Comparison of ENCODE assay signal across 30 cellular contexts in the genomic region with DNA sequence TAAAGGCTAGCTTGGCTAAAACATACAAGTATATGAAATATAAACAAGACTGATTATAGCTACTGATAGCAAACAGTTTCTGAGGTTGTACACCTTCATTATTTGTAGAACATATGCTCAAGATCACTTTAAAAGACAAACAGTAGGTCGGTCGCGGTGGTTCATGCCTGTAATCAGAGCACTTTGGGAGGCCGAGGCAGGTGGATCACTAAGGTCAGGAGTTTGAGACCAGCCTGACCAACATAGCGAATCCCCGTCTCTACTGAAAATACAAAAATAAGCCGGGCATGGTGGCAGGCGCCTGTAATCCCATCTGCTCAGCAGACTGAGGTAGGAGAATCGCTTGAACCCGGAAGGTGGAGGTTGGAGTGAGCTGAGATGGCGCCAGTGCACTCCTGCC.
"Had no signal": no experiment of that assay in that cellular context is flagged by ENCODE, and none has a peak within 500 bp of the region (broad histone marks: within the 10 kb centered on the region; RNA-seq: fewer than 3 reads in every experiment).

No MANE protein-coding gene starts in this region.

- H3K27ac ChIP-seq: left lung, lower lobe of right lung, pancreas, psoas muscle, right lobe of liver, suprapubic skin, thoracic aorta, tibial artery, upper lobe of right lung had no signal

- ATAC-seq: left colon; left lung; lower lobe of right lung; naive thymus-derived CD8-positive, alpha-beta T cell; pancreas; psoas muscle; right lobe of liver; upper lobe of right lung had no signal

- FAIRE-seq: islet of Langerhans, kidney, pancreas, urothelium cell line had no signal

- H3K4me3 Mint-ChIP-seq: immature natural killer cell; naive thymus-derived CD8-positive, alpha-beta T cell; nephron; neural crest cell; stimulated activated naive CD8-positive, alpha-beta T cell treated with anti-CD3 and anti-CD28 coated beads, Interleukin-15, Interleukin-2, amounts not matched to agents 100 ng/mL and 50 ng/mL, for 24 hours had no signal

- H3K27ac Mint-ChIP-seq: immature natural killer cell; nephron; stimulated activated naive CD8-positive, alpha-beta T cell treated with anti-CD3 and anti-CD28 coated beads, Interleukin-15, Interleukin-2, amounts not matched to agents 100 ng/mL and 50 ng/mL, for 24 hours had no signal

- H3K4me1 Mint-ChIP-seq: immature natural killer cell; naive thymus-derived CD8-positive, alpha-beta T cell; nephron; neural crest cell had no signal

- DNase-seq: hypothalamus; immature natural killer cell; kidney; left colon; left lung; lower lobe of right lung; mammary epithelial cell; mesenchymal stem cell; naive thymus-derived CD8-positive, alpha-beta T cell; nucleus accumbens; pancreas; posterior cingulate gyrus; psoas muscle; right lobe of liver; stimulated activated CD4-positive, alpha-beta T cell treated with anti-CD3 and anti-CD28 coated beads, Interleukin-1b, Interleukin-23, amount 100 ng/mL, for 48 hours; stimulated activated CD4-positive, alpha-beta T cell treated with anti-CD3 and anti-CD28 coated beads, Interleukin-2, amount 100 ng/mL, for 48 hours; stimulated activated CD4-positive, alpha-beta T cell treated with anti-CD3 and anti-CD28 coated beads, Interleukin-4, amount 100 ng/mL, for 4 hours; stimulated activated CD8-positive, alpha-beta memory T cell treated with anti-CD3 and anti-CD28 coated beads, Interleukin-4, amount 100 ng/mL, for 48 hours; stimulated activated naive CD4-positive, alpha-beta T cell; tibial artery; trophoblast cell; upper lobe of right lung had no signal

- H3K27me3 Mint-ChIP-seq: naive thymus-derived CD8-positive, alpha-beta T cell; stimulated activated naive CD8-positive, alpha-beta T cell treated with anti-CD3 and anti-CD28 coated beads, Interleukin-15, Interleukin-2, amounts not matched to agents 100 ng/mL and 50 ng/mL, for 24 hours had no signal

- H3K4me1 ChIP-seq: lower lobe of right lung, pancreas, psoas muscle, right lobe of liver, suprapubic skin, tibial artery, upper lobe of right lung had no signal

- H3K27me3 ChIP-seq: left lung, pancreas, right lobe of liver, suprapubic skin, tibial artery, upper lobe of right lung had no signal

- H3K9me3 ChIP-seq: left lung, lower lobe of right lung, pancreas, psoas muscle, right lobe of liver, suprapubic skin, thoracic aorta, tibial artery, upper lobe of right lung had no signal

- H3K4me3 ChIP-seq: left lung, lower lobe of right lung, pancreas, psoas muscle, right lobe of liver, smooth muscle cell, suprapubic skin, thoracic aorta, tibial artery, upper lobe of right lung had no signal

- H3K9me3 Mint-ChIP-seq: immature natural killer cell; naive thymus-derived CD8-positive, alpha-beta T cell; nephron; neural crest cell; stimulated activated naive CD8-positive, alpha-beta T cell treated with anti-CD3 and anti-CD28 coated beads, Interleukin-15, Interleukin-2, amounts not matched to agents 100 ng/mL and 50 ng/mL, for 24 hours had no signal
